ENCODE assay signal across 13 cellular contexts in the genomic region with DNA sequence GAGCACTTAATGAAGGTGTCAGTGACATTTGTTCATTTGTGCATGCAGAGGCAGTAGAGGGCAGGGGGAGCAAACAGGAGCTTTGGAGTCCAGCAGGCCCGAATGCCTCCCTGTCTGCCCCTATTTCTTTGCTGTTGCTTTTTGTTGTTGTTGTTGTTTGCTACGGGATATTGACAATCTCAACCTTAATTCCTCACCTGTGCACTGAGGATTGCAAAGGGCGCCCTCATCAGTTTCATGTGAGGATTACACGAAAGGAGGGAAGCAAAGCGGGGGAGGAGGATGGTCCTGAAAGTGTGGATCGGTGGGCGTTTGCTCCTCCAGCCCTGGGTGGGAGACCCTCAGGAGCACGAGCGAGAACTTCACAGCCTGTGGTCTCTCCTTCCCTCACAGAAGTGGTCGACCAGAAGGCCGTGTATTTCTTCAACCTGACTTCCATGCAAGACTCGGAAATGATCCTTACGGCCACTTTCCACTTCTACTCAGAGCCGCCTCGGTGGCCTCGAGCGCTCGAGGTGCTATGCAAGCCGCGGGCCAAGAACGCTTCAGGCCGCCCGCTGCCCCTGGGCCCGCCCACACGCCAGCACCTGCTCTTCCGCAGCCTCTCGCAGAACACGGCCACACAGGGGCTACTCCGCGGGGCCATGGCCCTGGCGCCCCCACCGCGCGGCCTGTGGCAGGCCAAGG. TPM values are rescaled to one million over a fixed set of nuclear protein-coding genes. Genes with fewer than 3 reads are reported as not detected.
DNase-seq lines count a peak whose midpoint lies in the region; ATAC-seq and TF ChIP-seq lines count a peak whose summit lies in the region.
"Had no signal": no experiment of that assay in that cellular context is flagged by ENCODE, and none has a peak within 500 bp of the region (broad histone marks: within the 10 kb centered on the region; RNA-seq: fewer than 3 reads in every experiment).

No MANE protein-coding gene starts in this region.

- peak overlapping the region; percentile 96 for H3K27ac ChIP-seq in KOPT-K1 (ENCODE audit: low read depth, low read length, poor library complexity, severe bottlenecking)
- H3K27ac ChIP-seq: sigmoid colon had no signal

- H3K4me1 Mint-ChIP-seq in activated CD4-positive, alpha-beta memory T cell treated with anti-CD3 and anti-CD28 coated beads for 36 hours (ENCODE audit: low read depth): peaks cover 24% of the 10 kb centered on the region
- H3K4me1 Mint-ChIP-seq in activated CD4-positive, alpha-beta memory T cell treated with anti-CD3 and anti-CD28 coated beads, Interleukin-2, amount 10 ng/mL, durations not matched to agents 7 days and 5 days: peaks cover 16% of the 10 kb centered on the region
- no peaks in the 10 kb centered on the region for H3K4me1 Mint-ChIP-seq in progenitor cell of endocrine pancreas (ENCODE audit: low read depth)
- H3K4me1 Mint-ChIP-seq: stimulated activated effector memory CD8-positive, alpha-beta T cell treated with anti-CD3 and anti-CD28 coated beads, Interleukin-12 subunit alpha, Interleukin-12 subunit beta, amount 100 ng/mL, for 72 hours had no signal

- H3K27me3 Mint-ChIP-seq in activated CD4-positive, alpha-beta memory T cell treated with anti-CD3 and anti-CD28 coated beads for 36 hours: no peaks in the 10 kb centered on the region
- H3K27me3 Mint-ChIP-seq in activated CD4-positive, alpha-beta memory T cell treated with anti-CD3 and anti-CD28 coated beads, Interleukin-2, amount 10 ng/mL, durations not matched to agents 7 days and 5 days: no peaks in the 10 kb centered on the region
- peaks cover 69% of the 10 kb centered on the region for H3K27me3 Mint-ChIP-seq in progenitor cell of endocrine pancreas
- H3K27me3 Mint-ChIP-seq: activated CD8-positive, alpha-beta memory T cell treated with anti-CD3 and anti-CD28 coated beads, Interleukin-2, amount 10 ng/mL, durations not matched to agents 7 days and 5 days had no signal

- CTCF ChIA-PET in activated CD4-positive, alpha-beta memory T cell treated with anti-CD3 and anti-CD28 coated beads for 36 hours (lab: Charles Lee): interaction anchor here (4.9 to 9.8 kb wide), 2 partner anchors 261 to 284 kb away, joined by 85 to 369 read pairs; no protein-coding TSS in a partner anchor
- CTCF ChIA-PET in activated CD4-positive, alpha-beta memory T cell treated with anti-CD3 and anti-CD28 coated beads, Interleukin-2, amount 10 ng/mL, durations not matched to agents 7 days and 5 days (lab: Charles Lee): interaction anchor here (9.3 kb wide), 1 partner anchor 263 kb away, joined by 128 read pairs; no protein-coding TSS in a partner anchor

- peak; percentile 46 for DNase-seq in activated CD4-positive, alpha-beta memory T cell treated with anti-CD3 and anti-CD28 coated beads for 36 hours
- DNase-seq in activated CD4-positive, alpha-beta memory T cell treated with anti-CD3 and anti-CD28 coated beads, Interleukin-2, amount 10 ng/mL, durations not matched to agents 7 days and 5 days: no peak
- DNase-seq in dermis blood vessel endothelial cell (peak; percentile 7), progenitor cell of endocrine pancreas (ENCODE audit: low spot score, unreplicated experiment) (no peak), NCI-H69 (lab: John Stamatoyannopoulos, UW) (no peak), cerebellar cortex (ENCODE audit: low spot score) (no peak)
- DNase-seq: activated CD8-positive, alpha-beta memory T cell treated with anti-CD3 and anti-CD28 coated beads, Interleukin-2, amount 10 ng/mL, durations not matched to agents 7 days and 5 days; kidney glomerular epithelial cell; sigmoid colon had no signal

- no peak overlapping the region for H3K27ac Mint-ChIP-seq in activated CD4-positive, alpha-beta memory T cell treated with anti-CD3 and anti-CD28 coated beads for 36 hours
- H3K27ac Mint-ChIP-seq in activated CD4-positive, alpha-beta memory T cell treated with anti-CD3 and anti-CD28 coated beads, Interleukin-2, amount 10 ng/mL, durations not matched to agents 7 days and 5 days: no peak overlapping the region
- no peak overlapping the region for H3K27ac Mint-ChIP-seq in progenitor cell of endocrine pancreas
- H3K27ac Mint-ChIP-seq: activated CD8-positive, alpha-beta memory T cell treated with anti-CD3 and anti-CD28 coated beads, Interleukin-2, amount 10 ng/mL, durations not matched to agents 7 days and 5 days; stimulated activated effector memory CD8-positive, alpha-beta T cell treated with anti-CD3 and anti-CD28 coated beads, Interleukin-12 subunit alpha, Interleukin-12 subunit beta, amount 100 ng/mL, for 72 hours had no signal

- POLR2A ChIA-PET in activated CD4-positive, alpha-beta memory T cell treated with anti-CD3 and anti-CD28 coated beads for 36 hours (lab: Charles Lee): no interaction called here
- POLR2A ChIA-PET in activated CD4-positive, alpha-beta memory T cell treated with anti-CD3 and anti-CD28 coated beads, Interleukin-2, amount 10 ng/mL, durations not matched to agents 7 days and 5 days (lab: Charles Lee): no interaction called here

- peak; percentile 32 for TF ChIP-seq CTCF in progenitor cell of endocrine pancreas (IDR thresholded peaks at IDR 0.05; ENCODE audit: unreplicated experiment)

- no peak overlapping the region for H3K4me3 Mint-ChIP-seq in activated CD4-positive, alpha-beta memory T cell treated with anti-CD3 and anti-CD28 coated beads for 36 hours
- no peak overlapping the region for H3K4me3 Mint-ChIP-seq in activated CD4-positive, alpha-beta memory T cell treated with anti-CD3 and anti-CD28 coated beads, Interleukin-2, amount 10 ng/mL, durations not matched to agents 7 days and 5 days
- H3K4me3 Mint-ChIP-seq in progenitor cell of endocrine pancreas (ENCODE audit: low read depth): no peak overlapping the region
- H3K4me3 Mint-ChIP-seq: activated CD8-positive, alpha-beta memory T cell treated with anti-CD3 and anti-CD28 coated beads, Interleukin-2, amount 10 ng/mL, durations not matched to agents 7 days and 5 days; stimulated activated effector memory CD8-positive, alpha-beta T cell treated with anti-CD3 and anti-CD28 coated beads, Interleukin-12 subunit alpha, Interleukin-12 subunit beta, amount 100 ng/mL, for 72 hours had no signal

- no peaks in the 10 kb centered on the region for H3K36me3 ChIP-seq in KOPT-K1 (ENCODE audit: insufficient read depth, low read length)
- H3K36me3 ChIP-seq: sigmoid colon had no signal

- intact Hi-C loops in activated CD4-positive, alpha-beta memory T cell treated with anti-CD3 and anti-CD28 coated beads for 36 hours (cut with micrococcal nuclease): loop anchor here (5.0 kb wide), 1 partner anchor 142 kb away; no protein-coding TSS in a partner anchor

- H3K9me3 Mint-ChIP-seq in activated CD4-positive, alpha-beta memory T cell treated with anti-CD3 and anti-CD28 coated beads for 36 hours: no peaks in the 10 kb centered on the region
- no peaks in the 10 kb centered on the region for H3K9me3 Mint-ChIP-seq in activated CD4-positive, alpha-beta memory T cell treated with anti-CD3 and anti-CD28 coated beads, Interleukin-2, amount 10 ng/mL, durations not matched to agents 7 days and 5 days
- no peaks in the 10 kb centered on the region for H3K9me3 Mint-ChIP-seq in progenitor cell of endocrine pancreas (ENCODE audit: low read depth)
- H3K9me3 Mint-ChIP-seq: stimulated activated effector memory CD8-positive, alpha-beta T cell treated with anti-CD3 and anti-CD28 coated beads, Interleukin-12 subunit alpha, Interleukin-12 subunit beta, amount 100 ng/mL, for 72 hours had no signal

- no peaks in the 10 kb centered on the region for H3K9me3 ChIP-seq in KOPT-K1 (ENCODE audit: insufficient read depth, low read length, poor library complexity, severe bottlenecking)
- H3K9me3 ChIP-seq: sigmoid colon had no signal

- no peaks in the 10 kb centered on the region for H3K36me3 Mint-ChIP-seq in activated CD4-positive, alpha-beta memory T cell treated with anti-CD3 and anti-CD28 coated beads for 36 hours
- no peaks in the 10 kb centered on the region for H3K36me3 Mint-ChIP-seq in activated CD4-positive, alpha-beta memory T cell treated with anti-CD3 and anti-CD28 coated beads, Interleukin-2, amount 10 ng/mL, durations not matched to agents 7 days and 5 days (ENCODE audit: low read depth)
- no peaks in the 10 kb centered on the region for H3K36me3 Mint-ChIP-seq in progenitor cell of endocrine pancreas (ENCODE audit: insufficient read depth)
- H3K36me3 Mint-ChIP-seq: activated CD8-positive, alpha-beta memory T cell treated with anti-CD3 and anti-CD28 coated beads, Interleukin-2, amount 10 ng/mL, durations not matched to agents 7 days and 5 days; stimulated activated effector memory CD8-positive, alpha-beta T cell treated with anti-CD3 and anti-CD28 coated beads, Interleukin-12 subunit alpha, Interleukin-12 subunit beta, amount 100 ng/mL, for 72 hours had no signal

- no peak for ATAC-seq in GM21367 (IDR thresholded peaks at IDR 0.05; ENCODE audit: unreplicated experiment)
- ATAC-seq: activated CD8-positive, alpha-beta memory T cell treated with anti-CD3 and anti-CD28 coated beads, Interleukin-2, amount 10 ng/mL, durations not matched to agents 7 days and 5 days; stimulated activated effector memory CD8-positive, alpha-beta T cell treated with anti-CD3 and anti-CD28 coated beads, Interleukin-12 subunit alpha, Interleukin-12 subunit beta, amount 100 ng/mL, for 72 hours had no signal

RNA-seq across cellular contexts. Expression of gene GDF10, which starts 9.5 kb away (rescaled TPM):
- total RNA-seq in activated CD4-positive, alpha-beta memory T cell treated with anti-CD3 and anti-CD28 coated beads for 36 hours: under 1 TPM; 0.50 to 0.56 TPM
- not detected for total RNA-seq in activated CD4-positive, alpha-beta memory T cell treated with anti-CD3 and anti-CD28 coated beads, Interleukin-2, amount 10 ng/mL, durations not matched to agents 7 days and 5 days
- total RNA-seq in dermis blood vessel endothelial cell (not detected in 2 replicates), progenitor cell of endocrine pancreas (not detected in 2 replicates)
- total RNA-seq: LHCN-M2 had no signal

RNA-seq across cellular contexts. Expression of gene GDF2, which starts 12.7 kb away (rescaled TPM):
- total RNA-seq in activated CD4-positive, alpha-beta memory T cell treated with anti-CD3 and anti-CD28 coated beads for 36 hours: not detected
- not detected for total RNA-seq in activated CD4-positive, alpha-beta memory T cell treated with anti-CD3 and anti-CD28 coated beads, Interleukin-2, amount 10 ng/mL, durations not matched to agents 7 days and 5 days
- not detected in 2 replicates for total RNA-seq in dermis blood vessel endothelial cell
- not detected in 2 replicates for total RNA-seq in progenitor cell of endocrine pancreas
- total RNA-seq: activated CD8-positive, alpha-beta memory T cell treated with anti-CD3 and anti-CD28 coated beads, Interleukin-2, amount 10 ng/mL, durations not matched to agents 7 days and 5 days; LHCN-M2; sigmoid colon had no signal

RNA-seq across cellular contexts. Expression of gene RBP3, which starts 38.6 kb away (rescaled TPM):
- not detected for total RNA-seq in activated CD4-positive, alpha-beta memory T cell treated with anti-CD3 and anti-CD28 coated beads for 36 hours
- total RNA-seq in activated CD4-positive, alpha-beta memory T cell treated with anti-CD3 and anti-CD28 coated beads, Interleukin-2, amount 10 ng/mL, durations not matched to agents 7 days and 5 days: not detected
- not detected in 2 replicates for total RNA-seq in dermis blood vessel endothelial cell
- total RNA-seq in progenitor cell of endocrine pancreas: 0.10 TPM in 1 of 2 replicates, not detected in the other
- total RNA-seq: activated CD8-positive, alpha-beta memory T cell treated with anti-CD3 and anti-CD28 coated beads, Interleukin-2, amount 10 ng/mL, durations not matched to agents 7 days and 5 days; LHCN-M2; sigmoid colon had no signal

Comparison
In these comparisons a context has a peak if more than half of its experiments do, and no peak if none do; other contexts are left out.
1. DNase-seq: peak in activated CD4-positive, alpha-beta memory T cell treated with anti-CD3 and anti-CD28 coated beads for 36 hours (single experiment) and dermis blood vessel endothelial cell (single experiment); none in activated CD4-positive, alpha-beta memory T cell treated with anti-CD3 and anti-CD28 coated beads, Interleukin-2, amount 10 ng/mL, durations not matched to agents 7 days and 5 days (single experiment), progenitor cell of endocrine pancreas (single experiment), NCI-H69 (single experiment) and cerebellar cortex (single experiment).